In genomic region chr2:231454361-231454791, GRCh38 we compare ENCODE assay signal across 2 cellular contexts.
TF ChIP-seq lines count a peak whose summit lies in the region.

No MANE protein-coding gene starts in this region.

TF ChIP-seq in GM12891, 5 proteins besides CTCF, POLR2A, EP300 and RAD21:
- no peak for TF ChIP-seq PAX5 (IDR thresholded peaks at IDR 0.05; ENCODE audit: insufficient read depth, low read length, severe bottlenecking)
- no peak for TF ChIP-seq TAF1 (IDR thresholded peaks at IDR 0.05; ENCODE audit: low read depth, low read length)
- TF ChIP-seq POU2F2 (IDR thresholded peaks at IDR 0.05; ENCODE audit: low read depth, low read length): 0 out of 2 replicates have a peak, but pooled peaks have one; percentile 33
- peak; percentile 27; the same call in 1 of the 2 replicates for TF ChIP-seq POLR2AphosphoS5 (IDR thresholded peaks at IDR 0.05; ENCODE audit: low read depth, low read length)
- TF ChIP-seq SPI1 (IDR thresholded peaks at IDR 0.05; ENCODE audit: low read depth, low read length): no peak

TF ChIP-seq in K562, 482 proteins besides CTCF, POLR2A, EP300 and RAD21:
- TF ChIP-seq ZNF511 (CRISPR knock-in tag; IDR thresholded peaks at IDR 0.05): no peak
- TF ChIP-seq POLR2B (IDR thresholded peaks at IDR 0.05; ENCODE audit: low read depth, partially characterized antibody): peak; percentile 3
- no peak for TF ChIP-seq ELK3 (CRISPR knock-in tag; IDR thresholded peaks at IDR 0.05)
- no peak for TF ChIP-seq E2F8 (IDR thresholded peaks at IDR 0.05; ENCODE audit: low read depth, partially characterized antibody)
- TF ChIP-seq PHB2 (IDR thresholded peaks at IDR 0.05; ENCODE audit: low read depth): no peak
